Comparison of ENCODE assay signal across 8 cellular contexts in genomic region chr11:10657308-10658271, GRCh38. TPM values are rescaled to one million over a fixed set of nuclear protein-coding genes. Genes with fewer than 3 reads are reported as not detected.
DNase-seq lines count a peak whose midpoint lies in the region; ATAC-seq and TF ChIP-seq lines count a peak whose summit lies in the region.

No MANE protein-coding gene starts in this region.

- intact Hi-C loops in lower lobe of right lung (cut with DNase I), result no loop called here

- H3K27ac Mint-ChIP-seq in activated T-helper 17 cell treated with anti-CD3 and anti-CD28 coated beads, Interleukin-2, amount 50 U/mL, for 72 hours, result peak overlapping the region; percentile 62

- no peak for TF ChIP-seq CTCF in lower lobe of right lung (IDR thresholded peaks at IDR 0.05)

- peak overlapping the region; percentile 76 for H3K27ac ChIP-seq in lower lobe of right lung

- no peaks in the 10 kb centered on the region for H3K27me3 Mint-ChIP-seq in activated T-helper 17 cell treated with anti-CD3 and anti-CD28 coated beads, Interleukin-2, amount 50 U/mL, for 72 hours

- no peak overlapping the region for H3K4me3 ChIP-seq in lower lobe of right lung

- H3K9me3 ChIP-seq in lower lobe of right lung, result no peaks in the 10 kb centered on the region

- peak; percentile 11 for DNase-seq in NK-92 treated with Interleukin-12 subunit alpha and Interleukin-12 subunit beta, amount 100 ng/mL, for 24 hours (lab: John Stamatoyannopoulos, UW)
- no peak for DNase-seq in NK-92 (lab: John Stamatoyannopoulos, UW; ENCODE audit: unreplicated experiment)
- no peak for DNase-seq in lower lobe of right lung
- no peak for DNase-seq in HuH-7 (ENCODE audit: low spot score)
- no peak for DNase-seq in NOMO-1 (lab: John Stamatoyannopoulos, UW; ENCODE audit: unreplicated experiment in 2 of 2)
- no peak for DNase-seq in middle frontal gyrus (ENCODE audit: extremely low spot score, low spot score)

- H3K36me3 Mint-ChIP-seq in activated T-helper 17 cell treated with anti-CD3 and anti-CD28 coated beads, Interleukin-2, amount 50 U/mL, for 72 hours (ENCODE audit: low read depth), result no peaks in the 10 kb centered on the region

- H3K36me3 ChIP-seq in lower lobe of right lung, result no peaks in the 10 kb centered on the region

- peak; percentile 53 for ATAC-seq in HG02981 (IDR thresholded peaks at IDR 0.05; ENCODE audit: unreplicated experiment)
- peak; percentile 78 for ATAC-seq in activated T-helper 17 cell treated with anti-CD3 and anti-CD28 coated beads, Interleukin-2, amount 50 U/mL, for 72 hours (replicated peaks)
- ATAC-seq in lower lobe of right lung, result peak in 1 of 2 donors; percentile 11

- no peaks in the 10 kb centered on the region for H3K27me3 ChIP-seq in lower lobe of right lung (ENCODE audit: low read depth)

- H3K4me3 Mint-ChIP-seq in activated T-helper 17 cell treated with anti-CD3 and anti-CD28 coated beads, Interleukin-2, amount 50 U/mL, for 72 hours, result peak overlapping the region; percentile 70

- H3K4me1 ChIP-seq in lower lobe of right lung, result peaks cover 81% of the 10 kb centered on the region

- H3K9me3 Mint-ChIP-seq in activated T-helper 17 cell treated with anti-CD3 and anti-CD28 coated beads, Interleukin-2, amount 50 U/mL, for 72 hours, result no peaks in the 10 kb centered on the region

- peaks cover 13% of the 10 kb centered on the region for H3K4me1 Mint-ChIP-seq in activated T-helper 17 cell treated with anti-CD3 and anti-CD28 coated beads, Interleukin-2, amount 50 U/mL, for 72 hours

RNA-seq across cellular contexts. Expression of gene IRAG1, which starts 36.0 kb away (rescaled TPM):
- under 1 TPM in 1 of 2 donors, not detected in 1; 0.13 TPM for total RNA-seq in activated T-helper 17 cell treated with anti-CD3 and anti-CD28 coated beads, Interleukin-2, amount 50 U/mL, for 72 hours
- 12.9 TPM for total RNA-seq in lower lobe of right lung

Comparison
In these comparisons a context has a peak if more than half of its experiments do, and no peak if none do; other contexts are left out.
1. RNA of gene IRAG1, which starts 36.0 kb away (total RNA-seq): 12.9 TPM in lower lobe of right lung (single experiment); 0.13 TPM in activated T-helper 17 cell treated with anti-CD3 and anti-CD28 coated beads, Interleukin-2, amount 50 U/mL, for 72 hours; every median in the first group is over 10 times any median in the second.